Comparison of ENCODE assay signal across 37 cellular contexts in genomic region chr7:81919494-81919893, GRCh38.
"Had no signal": no experiment of that assay in that cellular context is flagged by ENCODE, and none has a peak within 500 bp of the region (broad histone marks: within the 10 kb centered on the region; RNA-seq: fewer than 3 reads in every experiment).

No MANE protein-coding gene starts in this region.

- H3K4me3 ChIP-seq: ascending aorta, cardiac muscle cell, PC-9 had no signal

- FAIRE-seq: RCC 7860 had no signal

- H3K27me3 ChIP-seq: ascending aorta, cardiac muscle cell had no signal

- ATAC-seq: activated CD8-positive, alpha-beta T cell treated with anti-CD3 and anti-CD28 coated beads for 36 hours; activated T-cell treated with anti-CD3 and anti-CD28 coated beads, Interleukin-2, amount 50 U/mL, for 72 hours; activated T-helper 17 cell treated with anti-CD3 and anti-CD28 coated beads, Interleukin-2, amount 50 U/mL, for 72 hours had no signal

- H3K27ac ChIP-seq: ascending aorta, cardiac muscle cell, PC-9, WERI-Rb-1 had no signal

- H3K36me3 ChIP-seq: ascending aorta, cardiac muscle cell, WERI-Rb-1 had no signal

- H3K4me1 ChIP-seq: ascending aorta had no signal

- H3K4me2 ChIP-seq: PC-9 had no signal

- H2AFZ ChIP-seq: PC-9 had no signal

- DNase-seq: activated CD4-positive, alpha-beta T cell treated with anti-CD3 and anti-CD28 coated beads for 1 hour; activated CD4-positive, alpha-beta T cell treated with anti-CD3 and anti-CD28 coated beads, Interleukin-2, amount 10 ng/mL, durations not matched to agents 24 days and 14 days; activated CD4-positive, alpha-beta T cell treated with anti-CD3 and anti-CD28 coated beads, Interleukin-2, amount 50 U/mL, for 4 hours; activated CD4-positive, CD25-positive, alpha-beta regulatory T cell; activated CD8-positive, alpha-beta T cell treated with anti-CD3 and anti-CD28 coated beads for 36 hours; activated effector memory CD4-positive, alpha-beta T cell treated with anti-CD3 and anti-CD28 coated beads, Interleukin-2, amount 50 U/mL, for 16 hours; activated naive CD4-positive, alpha-beta T cell; activated naive CD4-positive, alpha-beta T cell treated with anti-CD3 and anti-CD28 coated beads, Interleukin-2, amount 50 U/mL, for 16 hours; activated naive CD8-positive, alpha-beta T cell treated with anti-CD3 and anti-CD28 coated beads for 36 hours; activated T-cell treated with anti-CD3 and anti-CD28 coated beads, Interleukin-2, amount 50 U/mL, for 1 hour; activated T-cell treated with anti-CD3 and anti-CD28 coated beads, Interleukin-2, amount 50 U/mL, for 72 hours; amygdala; KG1; MM.1S; MV-4-11; NCI-H1092; NCI-H1436 treated with DMSO at 0.1 percent for 48 hours; NCI-H1694 treated with DMSO at 0.1 percent for 48 hours; NCI-H2029; NCI-H2107; NCI-H2171; NCI-H2227 treated with DMSO at 0.1 percent for 48 hours; NCI-H446 treated with DMSO at 0.1 percent for 48 hours; NCI-H524; NCI-H69; NCI-H82; PC-9; Right ventricle myocardium superior; SW 1271; T-helper 1 cell; T-helper 2 cell; T-helper 9 cell; WERI-Rb-1 had no signal
